Comparison of ENCODE assay signal across 21 cellular contexts in genomic region chr5:9335269-9335668, GRCh38.
DNase-seq lines count a peak whose midpoint lies in the region; ATAC-seq and TF ChIP-seq lines count a peak whose summit lies in the region.
"Had no signal": no experiment of that assay in that cellular context is flagged by ENCODE, and none has a peak within 500 bp of the region (broad histone marks: within the 10 kb centered on the region; RNA-seq: fewer than 3 reads in every experiment).

No MANE protein-coding gene starts in this region.

- no peaks in the 10 kb centered on the region for H3K36me3 ChIP-seq in osteoblast (ENCODE audit: insufficient read depth, low read length)
- H3K36me3 ChIP-seq in gastroesophageal sphincter = no peaks in the 10 kb centered on the region
- H3K36me3 ChIP-seq: BLaER1 treated with 17β-estradiol and CSF1 and Interleukin-3, amounts not matched to agents 10 nM and 100 nM had no signal

- H3K27ac ChIP-seq in osteoblast (ENCODE audit: low read depth, low read length) (no peak overlapping the region), gastroesophageal sphincter (no peak overlapping the region)
- H3K27ac ChIP-seq: BLaER1 treated with 17β-estradiol and CSF1 and Interleukin-3, amounts not matched to agents 10 nM and 100 nM had no signal

- TF ChIP-seq POLR2A in gastroesophageal sphincter (IDR thresholded peaks at IDR 0.05) = no peak

- H3K4me1 ChIP-seq in osteoblast (ENCODE audit: insufficient read depth, low read length) (peaks cover 14% of the 10 kb centered on the region), gastroesophageal sphincter (no peaks in the 10 kb centered on the region)

- ATAC-seq in HG02588 (IDR thresholded peaks at IDR 0.05; ENCODE audit: unreplicated experiment) (no peak), gastroesophageal sphincter (no peak)
- ATAC-seq: CD8-positive, alpha-beta T cell; GM12878; GM23338; HepG2 had no signal

- no peak for TF ChIP-seq CTCF in HFFc6 (IDR thresholded peaks at IDR 0.05)
- no peak for TF ChIP-seq CTCF in osteoblast (IDR thresholded peaks at IDR 0.05; ENCODE audit: extremely low read depth, low read depth, low read length)
- TF ChIP-seq CTCF in gastroesophageal sphincter (IDR thresholded peaks at IDR 0.05) = no peak

- no peak overlapping the region for H2AFZ ChIP-seq in osteoblast (ENCODE audit: low read length)
- H2AFZ ChIP-seq: GM23338 had no signal

- peaks cover 30% of the 10 kb centered on the region for H3K36me3 Mint-ChIP-seq in HFFc6 (ENCODE audit: low read depth)
- H3K36me3 Mint-ChIP-seq: CD8-positive, alpha-beta T cell had no signal

- H4K20me1 ChIP-seq in osteoblast (ENCODE audit: insufficient read depth, low read length) = no peaks in the 10 kb centered on the region

- WGBS in gastroesophageal sphincter (ENCODE audit: low coverage in 1 of 2), 2 donors = 100% methylated on average over 2 of the region's 2 CpGs; no CpG with 5 or more reads in 1 of the 2 donors

- H3K9me3 Mint-ChIP-seq in HFFc6 = no peaks in the 10 kb centered on the region; the same call in 1 of the 2 replicates

- no peaks in the 10 kb centered on the region for H3K27me3 ChIP-seq in osteoblast (ENCODE audit: insufficient read depth, low read length)
- no peaks in the 10 kb centered on the region for H3K27me3 ChIP-seq in gastroesophageal sphincter
- H3K27me3 ChIP-seq: BLaER1 treated with 17β-estradiol and CSF1 and Interleukin-3, amounts not matched to agents 10 nM and 100 nM had no signal

- DNase-seq in EH (ENCODE audit: low read depth) = peak; percentile 68
- DNase-seq in HFFc6 = peak; percentile 62
- DNase-seq in M059J (ENCODE audit: low read depth) = peak; percentile 54
- peak; percentile 58 for DNase-seq in osteoblast (ENCODE audit: insufficient read length, low spot score, missing footprints)
- no peak for DNase-seq in RKO (ENCODE audit: low spot score)
- no peak for DNase-seq in NCI-H446 (lab: John Stamatoyannopoulos, UW)
- DNase-seq: 8988T; CD8-positive, alpha-beta T cell; COR-L47; DMS 273 treated with DMSO at 0.1 percent for 48 hours; DMS53; DND-41; HCEC 1CT; KG1 had no signal

- peaks cover 2% of the 10 kb centered on the region; the same call in 1 of the 2 replicates for H3K27me3 Mint-ChIP-seq in HFFc6 (ENCODE audit: insufficient read depth)
- H3K27me3 Mint-ChIP-seq: B cell had no signal

- TF ChIP-seq EP300 in gastroesophageal sphincter (IDR thresholded peaks at IDR 0.05) = no peak

- H3K4me3 ChIP-seq in osteoblast (ENCODE audit: insufficient read depth, low read length) (no peak overlapping the region), gastroesophageal sphincter (no peak overlapping the region)
- H3K4me3 ChIP-seq: BLaER1 treated with 17β-estradiol and CSF1 and Interleukin-3, amounts not matched to agents 10 nM and 100 nM; GM12878; GM23338 had no signal

- H3K4me1 Mint-ChIP-seq in HFFc6 (ENCODE audit: low read depth) = peaks cover 65% of the 10 kb centered on the region
- H3K4me1 Mint-ChIP-seq: B cell had no signal

- peak overlapping the region; percentile 49 for H3K4me3 Mint-ChIP-seq in HFFc6
- H3K4me3 Mint-ChIP-seq: B cell; CD8-positive, alpha-beta T cell; GM23338 had no signal

- peaks cover 6% of the 10 kb centered on the region for H3K79me2 ChIP-seq in osteoblast (ENCODE audit: insufficient read depth, low read length)

- peak overlapping the region; percentile 65 for H3K27ac Mint-ChIP-seq in HFFc6
- H3K27ac Mint-ChIP-seq: B cell; CD8-positive, alpha-beta T cell; GM23338 had no signal

- H3K4me2 ChIP-seq in osteoblast (ENCODE audit: insufficient read depth, low read length) = no peak overlapping the region
- H3K4me2 ChIP-seq: BLaER1 treated with 17β-estradiol and CSF1 and Interleukin-3, amounts not matched to agents 10 nM and 100 nM; GM23338 had no signal

- H3K9me3 ChIP-seq in osteoblast (ENCODE audit: low read depth, low read length) = no peaks in the 10 kb centered on the region
- no peaks in the 10 kb centered on the region for H3K9me3 ChIP-seq in gastroesophageal sphincter
- H3K9me3 ChIP-seq: BLaER1 treated with 17β-estradiol and CSF1 and Interleukin-3, amounts not matched to agents 10 nM and 100 nM had no signal

Comparison
In these comparisons a context has a peak if more than half of its experiments do, and no peak if none do; other contexts are left out.
1. DNase-seq: peak in EH (single experiment), HFFc6 (single experiment), M059J (single experiment) and osteoblast (single experiment); none in RKO (single experiment) and NCI-H446 (0 of 2).